Comparison of ENCODE assay signal across 20 cellular contexts in the genomic region with DNA sequence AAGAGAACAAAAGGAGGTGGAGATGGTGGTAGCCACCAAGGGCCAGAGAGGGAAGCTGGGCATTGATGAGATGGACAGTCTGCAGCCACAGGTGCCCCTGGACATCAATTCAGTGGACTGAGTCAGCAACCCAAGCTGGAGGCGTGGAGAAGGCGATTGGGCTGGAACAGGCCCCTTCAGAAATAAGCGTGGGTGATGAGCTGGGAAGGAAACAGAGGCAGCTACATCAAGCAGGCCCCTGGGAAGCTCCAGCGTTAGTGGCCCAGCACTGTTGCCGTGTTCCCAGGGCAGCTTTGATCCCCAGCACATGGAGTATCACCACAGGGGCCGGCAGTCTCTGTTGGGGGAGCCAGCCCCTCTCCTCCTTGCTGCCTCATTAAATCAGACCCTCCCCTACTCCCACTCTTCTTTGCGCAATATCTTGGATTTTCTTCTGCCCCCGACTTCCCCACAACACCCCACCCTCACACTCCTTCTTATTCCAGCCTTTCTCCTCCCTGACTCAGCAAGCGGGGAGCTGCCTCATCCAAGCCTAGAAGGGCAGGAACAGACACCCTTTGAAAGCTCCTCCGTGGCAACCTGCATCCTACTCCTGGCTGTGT. TPM values are rescaled to one million over a fixed set of nuclear protein-coding genes. Genes with fewer than 3 reads are reported as not detected.
DNase-seq lines count a peak whose midpoint lies in the region; ATAC-seq and TF ChIP-seq lines count a peak whose summit lies in the region.
"Had no signal": no experiment of that assay in that cellular context is flagged by ENCODE, and none has a peak within 500 bp of the region (broad histone marks: within the 10 kb centered on the region; RNA-seq: fewer than 3 reads in every experiment).

No MANE protein-coding gene starts in this region.

- no peaks in the 10 kb centered on the region for H3K9me2 ChIP-seq in MM.1S (replicated peaks; ENCODE audit: insufficient read depth, low read length)

- ATAC-seq in psoas muscle (peak in 2 of 4 donors; percentile 11 to 18), HG03469 (IDR thresholded peaks at IDR 0.05; ENCODE audit: unreplicated experiment) (no peak)
- ATAC-seq: activated CD4-positive, CD25-positive, alpha-beta regulatory T cell treated with anti-CD3 and anti-CD28 coated beads, Interleukin-2, amount 50 U/mL, for 24 hours; natural killer cell treated with Interleukin-12 subunit alpha and Interleukin-12 subunit beta and Interleukin-15 and Interleukin-18, amount 100 ng/mL, for 72 hours; stimulated activated naive CD8-positive, alpha-beta T cell treated with anti-CD3 and anti-CD28 coated beads, Interleukin-15, Interleukin-2, amounts not matched to agents 100 U/mL and 50 U/mL, for 24 hours had no signal

- no peaks in the 10 kb centered on the region for H3F3A ChIP-seq in MM.1S (ENCODE audit: insufficient read depth, low read length)

- H3K79me2 ChIP-seq in MM.1S (ENCODE audit: low read length) = no peaks in the 10 kb centered on the region

- H2AFZ ChIP-seq in MM.1S (ENCODE audit: low read length) = no peak overlapping the region

- H3K4me3 ChIP-seq in left ventricle myocardium inferior = no peak overlapping the region
- H3K4me3 ChIP-seq in psoas muscle = no peak overlapping the region
- H3K4me3 ChIP-seq in MM.1S (ENCODE audit: low read length) = no peak overlapping the region
- H3K4me3 ChIP-seq: dorsolateral prefrontal cortex, SJSA1 had no signal

- H3K27me3 ChIP-seq in left ventricle myocardium inferior (ENCODE audit: low read depth) = peaks cover 22% of the 10 kb centered on the region
- H3K27me3 ChIP-seq in psoas muscle (ENCODE audit: insufficient read depth in 3 of 3, low read length in 2 of 3) = no peaks in the 10 kb centered on the region
- H3K27me3 ChIP-seq in MM.1S (replicated peaks; ENCODE audit: insufficient read depth, low read length) = peaks cover 9% of the 10 kb centered on the region; the same call in 1 of the 2 replicates
- H3K27me3 ChIP-seq: SJSA1 had no signal

- 62 to 91% (median 74%) methylated on average over 10 of the region's 10 CpGs for WGBS in adipose tissue, 3 donors
- 76 to 82% (median 80%) methylated on average over 10 of the region's 10 CpGs for WGBS in psoas muscle, 3 donors

- peaks cover 58% of the 10 kb centered on the region for H3K4me1 ChIP-seq in left ventricle myocardium inferior
- H3K4me1 ChIP-seq in psoas muscle = no peaks in the 10 kb centered on the region
- no peaks in the 10 kb centered on the region for H3K4me1 ChIP-seq in MM.1S (ENCODE audit: low read length)
- H3K4me1 ChIP-seq: SJSA1 had no signal

- no peak overlapping the region for H3K9ac ChIP-seq in MM.1S (ENCODE audit: low read length)

- H4K20me1 ChIP-seq in MM.1S (ENCODE audit: insufficient read depth, low read length) = no peaks in the 10 kb centered on the region

- TF ChIP-seq CTCF in left ventricle myocardium inferior (IDR thresholded peaks at IDR 0.05; ENCODE audit: borderline replicate concordance) = no peak
- no peak for TF ChIP-seq CTCF in psoas muscle (IDR thresholded peaks at IDR 0.05)
- TF ChIP-seq CTCF in MM.1S (IDR thresholded peaks at IDR 0.05; ENCODE audit: low read length) = no peak

- intact Hi-C loops in left ventricle myocardium inferior (cut with micrococcal nuclease) (no loop called here), psoas muscle (cut with DNase I) (no loop called here)

- H3K9me3 ChIP-seq in left ventricle myocardium inferior (replicated peaks) (no peaks in the 10 kb centered on the region), psoas muscle (no peaks in the 10 kb centered on the region), MM.1S (replicated peaks; ENCODE audit: insufficient read depth, low read length) (no peaks in the 10 kb centered on the region)
- H3K9me3 ChIP-seq: SJSA1 had no signal

- H3K36me3 ChIP-seq in left ventricle myocardium inferior (no peaks in the 10 kb centered on the region), psoas muscle (ENCODE audit: insufficient read depth in 1 of 2, low read depth in 1 of 2) (no peaks in the 10 kb centered on the region), MM.1S (replicated peaks; ENCODE audit: insufficient read depth, low read length) (no peaks in the 10 kb centered on the region)
- H3K36me3 ChIP-seq: brain microvascular endothelial cell, SJSA1 had no signal

- DNase-seq in AG08396 (ENCODE audit: low spot score) (peak; percentile 1), left ventricle myocardium inferior (no peak), psoas muscle (no peak), MM.1S (no peak), middle frontal gyrus (ENCODE audit: extremely low spot score, low spot score) (no peak), NCI-H2107 treated with DMSO at 0.1 percent for 48 hours (lab: John Stamatoyannopoulos, UW; ENCODE audit: unreplicated experiment) (no peak)
- DNase-seq: activated naive CD4-positive, alpha-beta T cell treated with anti-CD3 and anti-CD28 coated beads, Interleukin-2, amount 10 ng/mL, durations not matched to agents 7 days and 5 days; brain microvascular endothelial cell; dorsolateral prefrontal cortex; NCI-H510A; stimulated activated naive CD8-positive, alpha-beta T cell treated with anti-CD3 and anti-CD28 coated beads, Interleukin-15, Interleukin-2, amounts not matched to agents 100 U/mL and 50 U/mL, for 24 hours had no signal

- H3K27ac ChIP-seq in adipose tissue (ENCODE audit: low read depth, low read length) = peak overlapping the region; percentile 25
- H3K27ac ChIP-seq in left ventricle myocardium inferior (replicated peaks) = peak overlapping the region; percentile 53
- peak overlapping the region; percentile 18 for H3K27ac ChIP-seq in psoas muscle
- H3K27ac ChIP-seq in MM.1S (ENCODE audit: low read length) = no peak overlapping the region
- H3K27ac ChIP-seq: brain microvascular endothelial cell, SJSA1 had no signal

- no peak overlapping the region for H3K4me2 ChIP-seq in MM.1S (ENCODE audit: low read depth, low read length)

RNA-seq across cellular contexts. Expression of gene OAF, which starts 31.7 kb away (rescaled TPM):
- polyA plus RNA-seq in adipose tissue = 100 to 1,000 TPM in 1 of 3 donors, 10 to 100 TPM in 2; 37.0 to 110 (median 49.4) TPM
- total RNA-seq in left ventricle myocardium inferior = 23.7 TPM
- total RNA-seq in psoas muscle = 10 to 100 TPM in 2 of 4 donors, 1 to 10 TPM in 2; 5.6 to 15.3 (median 9.4) TPM
- 1 to 10 TPM; 3.2 to 9.0 (median 8.1) TPM for polyA plus RNA-seq in psoas muscle

RNA-seq across cellular contexts. Expression of gene TRIM29, which starts 41.3 kb away (rescaled TPM):
- polyA plus RNA-seq in adipose tissue (1 to 10 TPM in 2 of 3 donors, under 1 TPM in 1; 0.41 to 2.1 (median 1.8) TPM), psoas muscle (under 1 TPM; 0.09 to 0.44 (median 0.37) TPM)
- total RNA-seq in left ventricle myocardium inferior (not detected), psoas muscle (under 1 TPM in 2 of 4 donors, not detected in 2; 0.24 to 0.91 TPM)
- total RNA-seq: CD4-positive, alpha-beta T cell; glomerular endothelial cell; lung microvascular endothelial cell; natural killer cell treated with Interleukin-12 subunit alpha and Interleukin-12 subunit beta and Interleukin-15 and Interleukin-18, amount 100 ng/mL, for 72 hours; pulmonary artery endothelial cell; SJSA1 had no signal
